Comparison of ENCODE assay signal across 34 cellular contexts in the genomic region with DNA sequence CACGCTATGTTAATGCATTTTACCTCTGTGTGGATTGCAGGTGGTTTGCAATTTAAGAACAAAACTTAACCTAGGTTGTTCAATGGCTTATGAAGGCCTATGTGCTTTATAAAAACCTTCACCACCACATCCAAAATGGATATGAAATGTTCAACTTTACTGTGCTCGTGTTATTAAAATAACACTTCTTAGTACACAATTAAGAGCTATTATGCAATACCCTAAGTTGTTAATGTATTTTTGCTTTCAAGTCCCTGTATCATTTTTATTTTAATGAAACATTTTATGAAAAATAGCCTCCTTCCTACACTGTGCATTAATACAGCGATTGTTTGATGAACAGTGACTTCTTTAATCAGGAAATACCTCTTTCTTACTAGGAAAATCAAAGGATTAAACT. TPM values are rescaled to one million over a fixed set of nuclear protein-coding genes. Genes with fewer than 3 reads are reported as not detected.
"Had no signal": no experiment of that assay in that cellular context is flagged by ENCODE, and none has a peak within 500 bp of the region (broad histone marks: within the 10 kb centered on the region; RNA-seq: fewer than 3 reads in every experiment).

No MANE protein-coding gene starts in this region.

- H3K36me3 ChIP-seq: ascending aorta, breast epithelium, cardiac muscle cell, colonic mucosa, esophagus squamous epithelium, gastroesophageal sphincter, heart right ventricle had no signal

- H3K4me3 ChIP-seq: ascending aorta, breast epithelium, cardiac muscle cell, colonic mucosa, esophagus squamous epithelium, gastroesophageal sphincter, heart right ventricle, hepatocyte had no signal

- H3K27ac ChIP-seq: ascending aorta, breast epithelium, cardiac muscle cell, colonic mucosa, epithelial cell of prostate, esophagus squamous epithelium, gastroesophageal sphincter, heart right ventricle, hepatocyte had no signal

- H3K4me1 ChIP-seq: ascending aorta, breast epithelium, colonic mucosa, esophagus squamous epithelium, gastroesophageal sphincter had no signal

- FAIRE-seq: endometrium, endothelial cell of umbilical vein had no signal

- H3K27me3 Mint-ChIP-seq: activated CD4-positive, alpha-beta memory T cell treated with anti-CD3 and anti-CD28 coated beads for 36 hours; activated CD4-positive, alpha-beta T cell treated with anti-CD3 and anti-CD28 coated beads for 36 hours; activated CD4-positive, alpha-beta T cell treated with anti-CD3 and anti-CD28 coated beads, Interleukin-2, amount 10 ng/mL, durations not matched to agents 24 days and 14 days; activated CD8-positive, alpha-beta memory T cell treated with anti-CD3 and anti-CD28 coated beads, Interleukin-2, amount 10 ng/mL, durations not matched to agents 7 days and 5 days; activated naive CD4-positive, alpha-beta T cell treated with anti-CD3 and anti-CD28 coated beads, Interleukin-2, amount 10 ng/mL, durations not matched to agents 7 days and 5 days; activated naive CD8-positive, alpha-beta T cell treated with anti-CD3 and anti-CD28 coated beads, Interleukin-2, amount 10 ng/mL, durations not matched to agents 7 days and 5 days; brain had no signal

- DNase-seq: activated CD4-positive, alpha-beta memory T cell treated with anti-CD3 and anti-CD28 coated beads for 36 hours; activated CD4-positive, alpha-beta T cell treated with anti-CD3 and anti-CD28 coated beads for 36 hours; activated CD4-positive, alpha-beta T cell treated with anti-CD3 and anti-CD28 coated beads, Interleukin-2, amount 10 ng/mL, durations not matched to agents 24 days and 14 days; activated CD4-positive, CD25-positive, alpha-beta regulatory T cell; activated CD4-positive, CD25-positive, alpha-beta regulatory T cell treated with anti-CD3 and anti-CD28 coated beads, Interleukin-2, amount 50 U/mL, for 72 hours; activated CD8-positive, alpha-beta memory T cell treated with anti-CD3 and anti-CD28 coated beads, Interleukin-2, amount 10 ng/mL, durations not matched to agents 7 days and 5 days; activated CD8-positive, alpha-beta memory T cell treated with anti-CD3 and anti-CD28 coated beads, Interleukin-2, amount 50 U/mL, for 4 hours; activated CD8-positive, alpha-beta T cell treated with anti-CD3 and anti-CD28 coated beads, Interleukin-2, amount 10 ng/mL, durations not matched to agents 7 days and 5 days; activated gamma-delta T cell; activated naive CD4-positive, alpha-beta T cell; activated naive CD4-positive, alpha-beta T cell treated with anti-CD3 and anti-CD28 coated beads, Interleukin-2, amount 10 ng/mL, durations not matched to agents 7 days and 5 days; activated naive CD8-positive, alpha-beta T cell treated with anti-CD3 and anti-CD28 coated beads, Interleukin-2, amount 10 ng/mL, durations not matched to agents 7 days and 5 days; activated T-cell treated with anti-CD3 and anti-CD28 coated beads, Interleukin-2, amount 50 U/mL, for 1 hour; activated T-cell treated with anti-CD3 and anti-CD28 coated beads, Interleukin-2, amount 50 U/mL, for 72 hours; central memory CD4-positive, alpha-beta T cell; cerebellar nuclear complex; colonic mucosa; effector CD8-positive, alpha-beta T cell; esophagus squamous epithelium; foreskin melanocyte; heart right ventricle; T1000 had no signal

- H3K36me3 Mint-ChIP-seq: activated CD4-positive, alpha-beta memory T cell treated with anti-CD3 and anti-CD28 coated beads for 36 hours; activated CD8-positive, alpha-beta memory T cell treated with anti-CD3 and anti-CD28 coated beads, Interleukin-2, amount 10 ng/mL, durations not matched to agents 7 days and 5 days; activated naive CD4-positive, alpha-beta T cell treated with anti-CD3 and anti-CD28 coated beads, Interleukin-2, amount 10 ng/mL, durations not matched to agents 7 days and 5 days; activated naive CD4-positive, alpha-beta T cell treated with anti-CD3 and anti-CD28 coated beads, Interleukin-2, amount 50 U/mL, for 72 hours; activated naive CD8-positive, alpha-beta T cell treated with anti-CD3 and anti-CD28 coated beads, Interleukin-2, amount 10 ng/mL, durations not matched to agents 7 days and 5 days had no signal

- H3K27me3 ChIP-seq: ascending aorta, breast epithelium, cardiac muscle cell, colonic mucosa, esophagus squamous epithelium, gastroesophageal sphincter, heart right ventricle, hepatocyte had no signal

- H3K4me3 Mint-ChIP-seq: activated CD4-positive, alpha-beta memory T cell treated with anti-CD3 and anti-CD28 coated beads for 36 hours; activated CD4-positive, alpha-beta T cell treated with anti-CD3 and anti-CD28 coated beads for 36 hours; activated CD4-positive, alpha-beta T cell treated with anti-CD3 and anti-CD28 coated beads, Interleukin-2, amount 10 ng/mL, durations not matched to agents 24 days and 14 days; activated CD8-positive, alpha-beta memory T cell treated with anti-CD3 and anti-CD28 coated beads, Interleukin-2, amount 10 ng/mL, durations not matched to agents 7 days and 5 days; activated CD8-positive, alpha-beta T cell treated with anti-CD3 and anti-CD28 coated beads, Interleukin-2, amount 10 ng/mL, durations not matched to agents 7 days and 5 days; activated naive CD4-positive, alpha-beta T cell treated with anti-CD3 and anti-CD28 coated beads, Interleukin-2, amount 10 ng/mL, durations not matched to agents 7 days and 5 days; activated naive CD8-positive, alpha-beta T cell treated with anti-CD3 and anti-CD28 coated beads, Interleukin-2, amount 10 ng/mL, durations not matched to agents 7 days and 5 days; activated T-cell treated with anti-CD3 and anti-CD28 coated beads, Interleukin-2, amount 50 U/mL, for 72 hours; T-helper 2 cell treated with Interferon-gamma antibody and Interleukin-4, amounts not matched to agents 5 μg/mL and 100 μg/mL, for 36 hours had no signal

- H3K9me3 Mint-ChIP-seq: activated CD4-positive, alpha-beta memory T cell treated with anti-CD3 and anti-CD28 coated beads for 36 hours; activated CD4-positive, alpha-beta T cell treated with anti-CD3 and anti-CD28 coated beads, Interleukin-2, amount 10 ng/mL, durations not matched to agents 24 days and 14 days; activated naive CD4-positive, alpha-beta T cell treated with anti-CD3 and anti-CD28 coated beads, Interleukin-2, amount 10 ng/mL, durations not matched to agents 7 days and 5 days; activated naive CD4-positive, alpha-beta T cell treated with anti-CD3 and anti-CD28 coated beads, Interleukin-2, amount 50 U/mL, for 72 hours; activated naive CD8-positive, alpha-beta T cell treated with anti-CD3 and anti-CD28 coated beads, Interleukin-2, amount 10 ng/mL, durations not matched to agents 7 days and 5 days; activated T-cell treated with anti-CD3 and anti-CD28 coated beads, Interleukin-2, amount 50 U/mL, for 72 hours; brain; T-helper 2 cell treated with Interferon-gamma antibody and Interleukin-4, amounts not matched to agents 5 μg/mL and 100 μg/mL, for 36 hours had no signal

- H3K79me2 ChIP-seq: hepatocyte had no signal

- H3K4me1 Mint-ChIP-seq: activated CD4-positive, alpha-beta T cell treated with anti-CD3 and anti-CD28 coated beads for 36 hours; activated CD4-positive, alpha-beta T cell treated with anti-CD3 and anti-CD28 coated beads, Interleukin-2, amount 10 ng/mL, durations not matched to agents 24 days and 14 days; activated CD8-positive, alpha-beta memory T cell treated with anti-CD3 and anti-CD28 coated beads, Interleukin-2, amount 10 ng/mL, durations not matched to agents 7 days and 5 days; activated naive CD4-positive, alpha-beta T cell treated with anti-CD3 and anti-CD28 coated beads, Interleukin-2, amount 10 ng/mL, durations not matched to agents 7 days and 5 days; activated naive CD8-positive, alpha-beta T cell treated with anti-CD3 and anti-CD28 coated beads, Interleukin-2, amount 10 ng/mL, durations not matched to agents 7 days and 5 days had no signal

- H3K27ac Mint-ChIP-seq: activated CD4-positive, alpha-beta memory T cell treated with anti-CD3 and anti-CD28 coated beads for 36 hours; activated CD4-positive, alpha-beta T cell treated with anti-CD3 and anti-CD28 coated beads for 36 hours; activated CD4-positive, alpha-beta T cell treated with anti-CD3 and anti-CD28 coated beads, Interleukin-2, amount 10 ng/mL, durations not matched to agents 24 days and 14 days; activated CD8-positive, alpha-beta memory T cell treated with anti-CD3 and anti-CD28 coated beads, Interleukin-2, amount 10 ng/mL, durations not matched to agents 7 days and 5 days; activated CD8-positive, alpha-beta T cell treated with anti-CD3 and anti-CD28 coated beads, Interleukin-2, amount 10 ng/mL, durations not matched to agents 7 days and 5 days; activated naive CD4-positive, alpha-beta T cell treated with anti-CD3 and anti-CD28 coated beads, Interleukin-2, amount 10 ng/mL, durations not matched to agents 7 days and 5 days; activated naive CD4-positive, alpha-beta T cell treated with anti-CD3 and anti-CD28 coated beads, Interleukin-2, amount 50 U/mL, for 72 hours; activated naive CD8-positive, alpha-beta T cell treated with anti-CD3 and anti-CD28 coated beads, Interleukin-2, amount 10 ng/mL, durations not matched to agents 7 days and 5 days; activated T-cell treated with anti-CD3 and anti-CD28 coated beads, Interleukin-2, amount 50 U/mL, for 72 hours; T-helper 2 cell treated with Interferon-gamma antibody and Interleukin-4, amounts not matched to agents 5 μg/mL and 100 μg/mL, for 36 hours had no signal

- ATAC-seq: activated CD4-positive, alpha-beta T cell treated with anti-CD3 and anti-CD28 coated beads for 36 hours; activated CD8-positive, alpha-beta memory T cell treated with anti-CD3 and anti-CD28 coated beads, Interleukin-2, amount 10 ng/mL, durations not matched to agents 7 days and 5 days; activated CD8-positive, alpha-beta T cell treated with anti-CD3 and anti-CD28 coated beads, Interleukin-2, amount 10 ng/mL, durations not matched to agents 7 days and 5 days; activated naive CD4-positive, alpha-beta T cell treated with anti-CD3 and anti-CD28 coated beads, Interleukin-2, amount 50 U/mL, for 72 hours; activated T-cell treated with anti-CD3 and anti-CD28 coated beads, Interleukin-2, amount 50 U/mL, for 72 hours; gastroesophageal sphincter; heart right ventricle had no signal

- H3K4me2 ChIP-seq: hepatocyte had no signal

- H3K9me3 ChIP-seq: ascending aorta, breast epithelium, colonic mucosa, esophagus squamous epithelium, gastroesophageal sphincter, heart right ventricle had no signal

- H2AFZ ChIP-seq: hepatocyte had no signal

RNA-seq across cellular contexts. Expression of a gene that starts 12.0 kb away (rescaled TPM):
- total RNA-seq: activated CD4-positive, alpha-beta memory T cell treated with anti-CD3 and anti-CD28 coated beads for 36 hours; activated CD4-positive, alpha-beta T cell treated with anti-CD3 and anti-CD28 coated beads for 36 hours; activated CD4-positive, alpha-beta T cell treated with anti-CD3 and anti-CD28 coated beads, Interleukin-2, amount 10 ng/mL, durations not matched to agents 24 days and 14 days; activated CD8-positive, alpha-beta memory T cell treated with anti-CD3 and anti-CD28 coated beads for 36 hours; activated CD8-positive, alpha-beta memory T cell treated with anti-CD3 and anti-CD28 coated beads, Interleukin-2, amount 10 ng/mL, durations not matched to agents 7 days and 5 days; activated CD8-positive, alpha-beta T cell treated with anti-CD3 and anti-CD28 coated beads, Interleukin-2, amount 10 ng/mL, durations not matched to agents 7 days and 5 days; activated naive CD4-positive, alpha-beta T cell treated with anti-CD3 and anti-CD28 coated beads, Interleukin-2, amount 50 U/mL, for 72 hours; activated naive CD8-positive, alpha-beta T cell treated with anti-CD3 and anti-CD28 coated beads, Interleukin-2, amount 10 ng/mL, durations not matched to agents 7 days and 5 days; activated T-cell treated with anti-CD3 and anti-CD28 coated beads, Interleukin-2, amount 50 U/mL, for 72 hours had no signal
